ENCODE assay signal across 1 cellular context in the genomic region with DNA sequence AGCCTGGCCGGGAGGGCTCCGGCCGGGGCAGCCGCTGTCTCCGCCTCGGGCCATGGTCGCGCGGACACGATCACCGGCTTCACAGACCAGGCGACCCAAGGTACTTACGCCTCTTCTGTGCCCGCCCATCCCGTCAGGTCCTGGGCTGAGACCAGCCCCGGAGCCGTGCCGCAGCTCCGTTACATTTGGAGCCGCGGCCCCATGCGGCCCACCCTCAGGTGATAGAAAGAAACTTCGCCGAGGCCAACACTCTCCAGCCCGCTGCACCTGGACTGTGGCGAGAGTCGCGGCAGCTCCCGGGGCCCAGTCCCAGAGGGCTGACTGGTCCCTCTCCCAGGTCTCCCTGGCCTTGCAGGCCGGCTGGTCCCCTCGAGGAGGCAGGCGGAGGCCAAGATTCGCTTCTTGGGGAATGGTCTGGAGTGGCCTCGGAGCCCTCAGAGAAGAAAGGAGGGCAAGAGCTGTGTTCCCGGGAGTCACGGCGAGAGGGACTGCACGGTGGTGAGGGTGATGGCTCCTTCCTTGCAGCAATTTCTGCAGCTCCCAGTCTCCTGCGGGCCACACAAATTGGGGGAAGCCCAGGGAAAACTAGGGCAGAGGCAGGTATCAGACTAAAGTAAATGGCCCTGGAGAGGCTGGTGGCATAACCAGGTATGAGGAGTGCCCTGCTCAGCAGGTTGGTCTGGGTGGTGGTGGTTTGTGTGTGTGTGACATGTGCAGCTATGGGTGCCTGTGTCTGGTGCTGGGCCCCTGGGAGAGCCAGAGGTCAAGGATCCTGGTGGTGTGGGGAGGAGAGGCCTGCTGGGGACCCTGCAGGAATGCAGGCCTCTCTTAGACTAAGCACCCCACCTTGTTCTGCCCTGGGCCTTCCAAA.
TF ChIP-seq lines count a peak whose summit lies in the region.

No MANE protein-coding gene starts in this region.

TF ChIP-seq in HepG2, 621 proteins besides CTCF, POLR2A, EP300 and RAD21 (continued from another document and continues in another):
- TF ChIP-seq, protein P1, sequence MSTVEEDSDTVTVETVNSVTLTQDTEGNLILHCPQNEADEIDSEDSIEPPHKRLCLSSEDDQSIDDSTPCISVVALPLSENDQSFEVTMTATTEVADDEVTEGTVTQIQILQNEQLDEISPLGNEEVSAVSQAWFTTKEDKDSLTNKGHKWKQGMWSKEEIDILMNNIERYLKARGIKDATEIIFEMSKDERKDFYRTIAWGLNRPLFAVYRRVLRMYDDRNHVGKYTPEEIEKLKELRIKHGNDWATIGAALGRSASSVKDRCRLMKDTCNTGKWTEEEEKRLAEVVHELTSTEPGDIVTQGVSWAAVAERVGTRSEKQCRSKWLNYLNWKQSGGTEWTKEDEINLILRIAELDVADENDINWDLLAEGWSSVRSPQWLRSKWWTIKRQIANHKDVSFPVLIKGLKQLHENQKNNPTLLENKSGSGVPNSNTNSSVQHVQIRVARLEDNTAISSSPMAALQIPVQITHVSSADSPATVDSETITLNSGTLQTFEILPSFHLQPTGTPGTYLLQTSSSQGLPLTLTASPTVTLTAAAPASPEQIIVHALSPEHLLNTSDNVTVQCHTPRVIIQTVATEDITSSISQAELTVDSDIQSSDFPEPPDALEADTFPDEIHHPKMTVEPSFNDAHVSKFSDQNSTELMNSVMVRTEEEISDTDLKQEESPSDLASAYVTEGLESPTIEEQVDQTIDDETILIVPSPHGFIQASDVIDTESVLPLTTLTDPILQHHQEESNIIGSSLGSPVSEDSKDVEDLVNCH (CRISPR knock-in tag; IDR thresholded peaks at IDR 0.05), result no peak
- peak; percentile 51; the same call in 1 of the 2 replicates for TF ChIP-seq GABPB1 (CRISPR knock-in tag; IDR thresholded peaks at IDR 0.05)
- TF ChIP-seq, protein P2, sequence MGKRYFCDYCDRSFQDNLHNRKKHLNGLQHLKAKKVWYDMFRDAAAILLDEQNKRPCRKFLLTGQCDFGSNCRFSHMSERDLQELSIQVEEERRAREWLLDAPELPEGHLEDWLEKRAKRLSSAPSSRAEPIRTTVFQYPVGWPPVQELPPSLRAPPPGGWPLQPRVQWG (CRISPR knock-in tag; IDR thresholded peaks at IDR 0.05; ENCODE audit: borderline replicate concordance, low read depth), result no peak
- TF ChIP-seq, protein P3, sequence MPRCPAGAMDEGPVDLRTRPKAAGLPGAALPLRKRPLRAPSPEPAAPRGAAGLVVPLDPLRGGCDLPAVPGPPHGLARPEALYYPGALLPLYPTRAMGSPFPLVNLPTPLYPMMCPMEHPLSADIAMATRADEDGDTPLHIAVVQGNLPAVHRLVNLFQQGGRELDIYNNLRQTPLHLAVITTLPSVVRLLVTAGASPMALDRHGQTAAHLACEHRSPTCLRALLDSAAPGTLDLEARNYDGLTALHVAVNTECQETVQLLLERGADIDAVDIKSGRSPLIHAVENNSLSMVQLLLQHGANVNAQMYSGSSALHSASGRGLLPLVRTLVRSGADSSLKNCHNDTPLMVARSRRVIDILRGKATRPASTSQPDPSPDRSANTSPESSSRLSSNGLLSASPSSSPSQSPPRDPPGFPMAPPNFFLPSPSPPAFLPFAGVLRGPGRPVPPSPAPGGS (CRISPR knock-in tag; IDR thresholded peaks at IDR 0.05), result peak; percentile 61
- no peak for TF ChIP-seq ZFP37 (CRISPR knock-in tag; IDR thresholded peaks at IDR 0.05; ENCODE audit: borderline replicate concordance)
- no peak for TF ChIP-seq FLYWCH1 (CRISPR knock-in tag; IDR thresholded peaks at IDR 0.05)
- TF ChIP-seq, protein P4, sequence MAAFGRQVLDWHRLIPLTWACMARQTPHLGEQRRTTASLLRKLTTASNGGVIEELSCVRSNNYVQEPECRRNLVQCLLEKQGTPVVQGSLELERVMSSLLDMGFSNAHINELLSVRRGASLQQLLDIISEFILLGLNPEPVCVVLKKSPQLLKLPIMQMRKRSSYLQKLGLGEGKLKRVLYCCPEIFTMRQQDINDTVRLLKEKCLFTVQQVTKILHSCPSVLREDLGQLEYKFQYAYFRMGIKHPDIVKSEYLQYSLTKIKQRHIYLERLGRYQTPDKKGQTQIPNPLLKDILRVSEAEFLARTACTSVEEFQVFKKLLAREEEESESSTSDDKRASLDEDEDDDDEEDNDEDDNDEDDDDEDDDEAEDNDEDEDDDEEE (CRISPR knock-in tag; IDR thresholded peaks at IDR 0.05), result 0 out of 2 replicates have a peak, but pooled peaks have one; percentile 17
- TF ChIP-seq PHF8 (CRISPR knock-in tag; IDR thresholded peaks at IDR 0.05), result peak; percentile 75
- no peak for TF ChIP-seq ZSCAN30 (CRISPR knock-in tag; IDR thresholded peaks at IDR 0.05)
- 0 out of 2 replicates have a peak, but pooled peaks have one; percentile 37 for TF ChIP-seq ZNF749 (CRISPR knock-in tag; IDR thresholded peaks at IDR 0.05; ENCODE audit: borderline replicate concordance)
- TF ChIP-seq, protein P5, sequence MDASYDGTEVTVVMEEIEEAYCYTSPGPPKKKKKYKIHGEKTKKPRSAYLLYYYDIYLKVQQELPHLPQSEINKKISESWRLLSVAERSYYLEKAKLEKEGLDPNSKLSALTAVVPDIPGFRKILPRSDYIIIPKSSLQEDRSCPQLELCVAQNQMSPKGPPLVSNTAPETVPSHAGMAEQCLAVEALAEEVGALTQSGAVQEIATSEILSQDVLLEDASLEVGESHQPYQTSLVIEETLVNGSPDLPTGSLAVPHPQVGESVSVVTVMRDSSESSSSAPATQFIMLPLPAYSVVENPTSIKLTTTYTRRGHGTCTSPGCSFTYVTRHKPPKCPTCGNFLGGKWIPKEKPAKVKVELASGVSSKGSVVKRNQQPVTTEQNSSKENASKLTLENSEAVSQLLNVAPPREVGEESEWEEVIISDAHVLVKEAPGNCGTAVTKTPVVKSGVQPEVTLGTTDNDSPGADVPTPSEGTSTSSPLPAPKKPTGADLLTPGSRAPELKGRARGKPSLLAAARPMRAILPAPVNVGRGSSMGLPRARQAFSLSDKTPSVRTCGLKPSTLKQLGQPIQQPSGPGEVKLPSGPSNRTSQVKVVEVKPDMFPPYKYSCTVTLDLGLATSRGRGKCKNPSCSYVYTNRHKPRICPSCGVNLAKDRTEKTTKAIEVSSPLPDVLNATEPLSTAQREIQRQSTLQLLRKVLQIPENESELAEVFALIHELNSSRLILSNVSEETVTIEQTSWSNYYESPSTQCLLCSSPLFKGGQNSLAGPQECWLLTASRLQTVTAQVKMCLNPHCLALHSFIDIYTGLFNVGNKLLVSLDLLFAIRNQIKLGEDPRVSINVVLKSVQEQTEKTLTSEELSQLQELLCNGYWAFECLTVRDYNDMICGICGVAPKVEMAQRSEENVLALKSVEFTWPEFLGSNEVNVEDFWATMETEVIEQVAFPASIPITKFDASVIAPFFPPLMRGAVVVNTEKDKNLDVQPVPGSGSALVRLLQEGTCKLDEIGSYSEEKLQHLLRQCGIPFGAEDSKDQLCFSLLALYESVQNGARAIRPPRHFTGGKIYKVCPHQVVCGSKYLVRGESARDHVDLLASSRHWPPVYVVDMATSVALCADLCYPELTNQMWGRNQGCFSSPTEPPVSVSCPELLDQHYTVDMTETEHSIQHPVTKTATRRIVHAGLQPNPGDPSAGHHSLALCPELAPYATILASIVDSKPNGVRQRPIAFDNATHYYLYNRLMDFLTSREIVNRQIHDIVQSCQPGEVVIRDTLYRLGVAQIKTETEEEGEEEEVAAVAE (CRISPR knock-in tag; IDR thresholded peaks at IDR 0.05; ENCODE audit: borderline replicate concordance), result no peak
- TF ChIP-seq ZNF75D (CRISPR knock-in tag; IDR thresholded peaks at IDR 0.05; ENCODE audit: borderline replicate concordance), result no peak
- TF ChIP-seq, protein P6, sequence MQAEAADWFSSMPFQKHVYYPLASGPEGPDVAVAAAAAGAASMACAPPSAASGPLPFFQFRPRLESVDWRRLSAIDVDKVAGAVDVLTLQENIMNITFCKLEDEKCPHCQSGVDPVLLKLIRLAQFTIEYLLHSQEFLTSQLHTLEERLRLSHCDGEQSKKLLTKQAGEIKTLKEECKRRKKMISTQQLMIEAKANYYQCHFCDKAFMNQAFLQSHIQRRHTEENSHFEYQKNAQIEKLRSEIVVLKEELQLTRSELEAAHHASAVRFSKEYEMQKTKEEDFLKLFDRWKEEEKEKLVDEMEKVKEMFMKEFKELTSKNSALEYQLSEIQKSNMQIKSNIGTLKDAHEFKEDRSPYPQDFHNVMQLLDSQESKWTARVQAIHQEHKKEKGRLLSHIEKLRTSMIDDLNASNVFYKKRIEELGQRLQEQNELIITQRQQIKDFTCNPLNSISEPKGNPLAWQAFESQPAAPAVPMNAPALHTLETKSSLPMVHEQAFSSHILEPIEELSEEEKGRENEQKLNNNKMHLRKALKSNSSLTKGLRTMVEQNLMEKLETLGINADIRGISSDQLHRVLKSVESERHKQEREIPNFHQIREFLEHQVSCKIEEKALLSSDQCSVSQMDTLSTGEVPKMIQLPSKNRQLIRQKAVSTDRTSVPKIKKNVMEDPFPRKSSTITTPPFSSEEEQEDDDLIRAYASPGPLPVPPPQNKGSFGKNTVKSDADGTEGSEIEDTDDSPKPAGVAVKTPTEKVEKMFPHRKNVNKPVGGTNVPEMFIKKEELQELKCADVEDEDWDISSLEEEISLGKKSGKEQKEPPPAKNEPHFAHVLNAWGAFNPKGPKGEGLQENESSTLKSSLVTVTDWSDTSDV (CRISPR knock-in tag; IDR thresholded peaks at IDR 0.05), result no peak
- TF ChIP-seq, protein P7, sequence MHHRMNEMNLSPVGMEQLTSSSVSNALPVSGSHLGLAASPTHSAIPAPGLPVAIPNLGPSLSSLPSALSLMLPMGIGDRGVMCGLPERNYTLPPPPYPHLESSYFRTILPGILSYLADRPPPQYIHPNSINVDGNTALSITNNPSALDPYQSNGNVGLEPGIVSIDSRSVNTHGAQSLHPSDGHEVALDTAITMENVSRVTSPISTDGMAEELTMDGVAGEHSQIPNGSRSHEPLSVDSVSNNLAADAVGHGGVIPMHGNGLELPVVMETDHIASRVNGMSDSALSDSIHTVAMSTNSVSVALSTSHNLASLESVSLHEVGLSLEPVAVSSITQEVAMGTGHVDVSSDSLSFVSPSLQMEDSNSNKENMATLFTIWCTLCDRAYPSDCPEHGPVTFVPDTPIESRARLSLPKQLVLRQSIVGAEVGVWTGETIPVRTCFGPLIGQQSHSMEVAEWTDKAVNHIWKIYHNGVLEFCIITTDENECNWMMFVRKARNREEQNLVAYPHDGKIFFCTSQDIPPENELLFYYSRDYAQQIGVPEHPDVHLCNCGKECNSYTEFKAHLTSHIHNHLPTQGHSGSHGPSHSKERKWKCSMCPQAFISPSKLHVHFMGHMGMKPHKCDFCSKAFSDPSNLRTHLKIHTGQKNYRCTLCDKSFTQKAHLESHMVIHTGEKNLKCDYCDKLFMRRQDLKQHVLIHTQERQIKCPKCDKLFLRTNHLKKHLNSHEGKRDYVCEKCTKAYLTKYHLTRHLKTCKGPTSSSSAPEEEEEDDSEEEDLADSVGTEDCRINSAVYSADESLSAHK (CRISPR knock-in tag; IDR thresholded peaks at IDR 0.05; ENCODE audit: borderline replicate concordance), result 0 out of 2 replicates have a peak, but pooled peaks have one; percentile 50
- TF ChIP-seq, protein P8, sequence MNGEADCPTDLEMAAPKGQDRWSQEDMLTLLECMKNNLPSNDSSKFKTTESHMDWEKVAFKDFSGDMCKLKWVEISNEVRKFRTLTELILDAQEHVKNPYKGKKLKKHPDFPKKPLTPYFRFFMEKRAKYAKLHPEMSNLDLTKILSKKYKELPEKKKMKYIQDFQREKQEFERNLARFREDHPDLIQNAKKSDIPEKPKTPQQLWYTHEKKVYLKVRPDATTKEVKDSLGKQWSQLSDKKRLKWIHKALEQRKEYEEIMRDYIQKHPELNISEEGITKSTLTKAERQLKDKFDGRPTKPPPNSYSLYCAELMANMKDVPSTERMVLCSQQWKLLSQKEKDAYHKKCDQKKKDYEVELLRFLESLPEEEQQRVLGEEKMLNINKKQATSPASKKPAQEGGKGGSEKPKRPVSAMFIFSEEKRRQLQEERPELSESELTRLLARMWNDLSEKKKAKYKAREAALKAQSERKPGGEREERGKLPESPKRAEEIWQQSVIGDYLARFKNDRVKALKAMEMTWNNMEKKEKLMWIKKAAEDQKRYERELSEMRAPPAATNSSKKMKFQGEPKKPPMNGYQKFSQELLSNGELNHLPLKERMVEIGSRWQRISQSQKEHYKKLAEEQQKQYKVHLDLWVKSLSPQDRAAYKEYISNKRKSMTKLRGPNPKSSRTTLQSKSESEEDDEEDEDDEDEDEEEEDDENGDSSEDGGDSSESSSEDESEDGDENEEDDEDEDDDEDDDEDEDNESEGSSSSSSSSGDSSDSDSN (CRISPR knock-in tag; IDR thresholded peaks at IDR 0.05), result peak; percentile 88
- TF ChIP-seq, protein P9, sequence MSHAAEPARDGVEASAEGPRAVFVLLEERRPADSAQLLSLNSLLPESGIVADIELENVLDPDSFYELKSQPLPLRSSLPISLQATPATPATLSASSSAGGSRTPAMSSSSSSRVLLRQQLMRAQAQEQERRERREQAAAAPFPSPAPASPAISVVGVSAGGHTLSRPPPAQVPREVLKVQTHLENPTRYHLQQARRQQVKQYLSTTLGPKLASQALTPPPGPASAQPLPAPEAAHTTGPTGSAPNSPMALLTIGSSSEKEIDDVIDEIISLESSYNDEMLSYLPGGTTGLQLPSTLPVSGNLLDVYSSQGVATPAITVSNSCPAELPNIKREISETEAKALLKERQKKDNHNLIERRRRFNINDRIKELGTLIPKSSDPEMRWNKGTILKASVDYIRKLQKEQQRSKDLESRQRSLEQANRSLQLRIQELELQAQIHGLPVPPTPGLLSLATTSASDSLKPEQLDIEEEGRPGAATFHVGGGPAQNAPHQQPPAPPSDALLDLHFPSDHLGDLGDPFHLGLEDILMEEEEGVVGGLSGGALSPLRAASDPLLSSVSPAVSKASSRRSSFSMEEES (CRISPR knock-in tag; IDR thresholded peaks at IDR 0.05), result no peak
- TF ChIP-seq MAF1 (CRISPR knock-in tag; IDR thresholded peaks at IDR 0.05; ENCODE audit: borderline replicate concordance), result no peak
- TF ChIP-seq MYNN (CRISPR knock-in tag; IDR thresholded peaks at IDR 0.05; ENCODE audit: low read depth), result no peak
- 0 out of 2 replicates have a peak, but pooled peaks have one; percentile 68 for TF ChIP-seq ARID2 (CRISPR knock-in tag; IDR thresholded peaks at IDR 0.05; ENCODE audit: borderline replicate concordance)
- no peak for TF ChIP-seq ARNTL (CRISPR knock-in tag; IDR thresholded peaks at IDR 0.05)
- no peak for TF ChIP-seq ZNF138 (CRISPR knock-in tag; IDR thresholded peaks at IDR 0.05; ENCODE audit: low read depth)
- TF ChIP-seq, protein P10, sequence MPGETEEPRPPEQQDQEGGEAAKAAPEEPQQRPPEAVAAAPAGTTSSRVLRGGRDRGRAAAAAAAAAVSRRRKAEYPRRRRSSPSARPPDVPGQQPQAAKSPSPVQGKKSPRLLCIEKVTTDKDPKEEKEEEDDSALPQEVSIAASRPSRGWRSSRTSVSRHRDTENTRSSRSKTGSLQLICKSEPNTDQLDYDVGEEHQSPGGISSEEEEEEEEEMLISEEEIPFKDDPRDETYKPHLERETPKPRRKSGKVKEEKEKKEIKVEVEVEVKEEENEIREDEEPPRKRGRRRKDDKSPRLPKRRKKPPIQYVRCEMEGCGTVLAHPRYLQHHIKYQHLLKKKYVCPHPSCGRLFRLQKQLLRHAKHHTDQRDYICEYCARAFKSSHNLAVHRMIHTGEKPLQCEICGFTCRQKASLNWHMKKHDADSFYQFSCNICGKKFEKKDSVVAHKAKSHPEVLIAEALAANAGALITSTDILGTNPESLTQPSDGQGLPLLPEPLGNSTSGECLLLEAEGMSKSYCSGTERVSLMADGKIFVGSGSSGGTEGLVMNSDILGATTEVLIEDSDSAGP (CRISPR knock-in tag; IDR thresholded peaks at IDR 0.05; ENCODE audit: borderline replicate concordance), result peak; percentile 40; the same call in 1 of the 2 replicates
- TF ChIP-seq, protein P11, sequence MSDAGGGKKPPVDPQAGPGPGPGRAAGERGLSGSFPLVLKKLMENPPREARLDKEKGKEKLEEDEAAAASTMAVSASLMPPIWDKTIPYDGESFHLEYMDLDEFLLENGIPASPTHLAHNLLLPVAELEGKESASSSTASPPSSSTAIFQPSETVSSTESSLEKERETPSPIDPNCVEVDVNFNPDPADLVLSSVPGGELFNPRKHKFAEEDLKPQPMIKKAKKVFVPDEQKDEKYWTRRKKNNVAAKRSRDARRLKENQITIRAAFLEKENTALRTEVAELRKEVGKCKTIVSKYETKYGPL (CRISPR knock-in tag; IDR thresholded peaks at IDR 0.05), result no peak
